1 cellular context compared by ENCODE assay signal in genomic region chr20:63617092-63617875, GRCh38.
TF ChIP-seq lines count a peak whose summit lies in the region.

No MANE protein-coding gene starts in this region.

TF ChIP-seq in HepG2, 621 proteins besides CTCF, POLR2A, EP300 and RAD21:
- no peak for TF ChIP-seq NRL (CRISPR knock-in tag; IDR thresholded peaks at IDR 0.05; ENCODE audit: borderline replicate concordance)
- TF ChIP-seq PREB (CRISPR knock-in tag; IDR thresholded peaks at IDR 0.05) = no peak
- 0 out of 2 replicates have a peak, but pooled peaks have one; percentile 23 for TF ChIP-seq RBFOX2 (IDR thresholded peaks at IDR 0.05; ENCODE audit: low read depth, low read length)
TF ChIP-seq in HepG2: peak in this region for 1.
